Comparison of ENCODE assay signal across 8 cellular contexts in the genomic region with DNA sequence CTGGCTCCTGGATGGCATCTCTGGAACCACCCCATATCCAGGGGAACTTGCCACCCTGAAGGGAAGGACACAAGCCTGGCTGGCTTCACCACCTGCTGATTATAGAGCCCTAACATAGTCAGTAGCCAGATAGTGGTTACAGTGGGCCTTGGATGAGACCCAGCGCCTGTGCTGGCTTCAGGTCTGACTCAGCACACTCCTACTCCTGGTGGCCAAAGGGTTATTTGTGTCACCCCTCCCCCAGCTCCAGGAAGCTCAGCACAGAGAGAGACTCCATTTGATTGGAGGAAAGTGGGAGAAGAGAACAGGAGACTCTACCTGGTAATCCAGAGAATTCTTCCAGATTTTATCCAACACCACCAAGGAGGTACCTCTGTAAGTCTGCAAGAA. TPM values are rescaled to one million over a fixed set of nuclear protein-coding genes. Genes with fewer than 3 reads are reported as not detected.
DNase-seq lines count a peak whose midpoint lies in the region; ATAC-seq and TF ChIP-seq lines count a peak whose summit lies in the region.

No MANE protein-coding gene starts in this region.

- no peaks in the 10 kb centered on the region for H3K9me3 ChIP-seq in mammary epithelial cell (replicated peaks; ENCODE audit: insufficient read depth, low read length)
- H3K9me3 ChIP-seq in skeletal muscle tissue (ENCODE audit: control insufficient read depth in 3 of 3, low read length in 3 of 3): no peaks in the 10 kb centered on the region
- no peaks in the 10 kb centered on the region for H3K9me3 ChIP-seq in naive thymus-derived CD4-positive, alpha-beta T cell (ENCODE audit: control insufficient read depth in 2 of 3, low read length in 3 of 3)

- no peaks in the 10 kb centered on the region for H3K27me3 ChIP-seq in mammary epithelial cell (ENCODE audit: insufficient read depth, low read length)
- H3K27me3 ChIP-seq in skeletal muscle tissue (ENCODE audit: control insufficient read depth in 3 of 3, insufficient read depth in 3 of 3, low read length in 3 of 3): no peaks in the 10 kb centered on the region
- H3K27me3 ChIP-seq in naive thymus-derived CD4-positive, alpha-beta T cell (ENCODE audit: control insufficient read depth in 2 of 2, insufficient read depth in 2 of 2, low read length in 2 of 2): no peaks in the 10 kb centered on the region

- H3K36me3 ChIP-seq in mammary epithelial cell (ENCODE audit: insufficient read depth, low read length) (peaks cover 7% of the 10 kb centered on the region), skeletal muscle tissue (ENCODE audit: control insufficient read depth in 3 of 3, insufficient read depth in 3 of 3, low read length in 3 of 3) (no peaks in the 10 kb centered on the region)
- no peaks in the 10 kb centered on the region for H3K36me3 ChIP-seq in naive thymus-derived CD4-positive, alpha-beta T cell (ENCODE audit: control insufficient read depth in 2 of 3, insufficient read depth in 3 of 3, low read length in 3 of 3)

- H3K4me3 ChIP-seq in mammary epithelial cell (replicated peaks in 1 of 3; ENCODE audit: insufficient read depth in 1 of 3, low read depth in 2 of 3, low read length in 3 of 3) (no peak overlapping the region), skeletal muscle tissue (ENCODE audit: low read length in 3 of 3) (no peak overlapping the region)
- H3K4me3 ChIP-seq in naive thymus-derived CD4-positive, alpha-beta T cell (ENCODE audit: low read length): no peak overlapping the region

- no peak overlapping the region for H3K4me3 Mint-ChIP-seq in activated naive CD8-positive, alpha-beta T cell treated with anti-CD3 and anti-CD28 coated beads, Interleukin-2, amount 50 U/mL, for 24 hours
- H3K4me3 Mint-ChIP-seq in activated naive CD8-positive, alpha-beta T cell treated with anti-CD3 and anti-CD28 coated beads for 36 hours: no peak overlapping the region
- peak overlapping the region in 1 of 10 donors; percentile 1 for H3K4me3 Mint-ChIP-seq in naive thymus-derived CD4-positive, alpha-beta T cell

- no peak for DNase-seq in activated naive CD8-positive, alpha-beta T cell treated with anti-CD3 and anti-CD28 coated beads, Interleukin-2, amount 50 U/mL, for 24 hours
- DNase-seq in activated naive CD8-positive, alpha-beta T cell treated with anti-CD3 and anti-CD28 coated beads for 36 hours: no peak
- peak; percentile 25 for DNase-seq in mammary epithelial cell
- no peak for DNase-seq in NCI-H187 treated with DMSO at 0.1 percent for 48 hours (lab: John Stamatoyannopoulos, UW)
- no peak for DNase-seq in NCI-H128 (lab: John Stamatoyannopoulos, UW; ENCODE audit: unreplicated experiment)
- DNase-seq in naive thymus-derived CD4-positive, alpha-beta T cell: no peak

- H3K27ac ChIP-seq in mammary epithelial cell (ENCODE audit: insufficient read depth, low read depth, low read length) (no peak overlapping the region), skeletal muscle tissue (ENCODE audit: low read depth, low read length) (peak overlapping the region; percentile 57)
- H3K27ac ChIP-seq in naive thymus-derived CD4-positive, alpha-beta T cell (ENCODE audit: low read depth, low read length): no peak overlapping the region

- in situ Hi-C loops in mammary epithelial cell (cut with MboI; ENCODE audit: low sequenced_read_pairs in 2 of 2): no loop called here

- peaks cover 99% of the 10 kb centered on the region for H3K79me2 ChIP-seq in mammary epithelial cell (ENCODE audit: insufficient read depth, low read length)

- H3K4me1 ChIP-seq in mammary epithelial cell (ENCODE audit: insufficient read depth, low read length) (peaks cover 10% of the 10 kb centered on the region), skeletal muscle tissue (ENCODE audit: control insufficient read depth in 3 of 3, insufficient read depth in 3 of 3, low read length in 3 of 3) (peaks cover 26 to 44% (median 38%) of the 10 kb centered on the region in 3 donors)
- H3K4me1 ChIP-seq in naive thymus-derived CD4-positive, alpha-beta T cell (ENCODE audit: control insufficient read depth in 2 of 2, insufficient read depth in 2 of 2, low read length in 2 of 2): no peaks in the 10 kb centered on the region

- BruUV-seq in mammary epithelial cell (replicated peaks; lab: Mats Ljungman, UMichigan): no TSS peak

- H3K27me3 Mint-ChIP-seq in activated naive CD8-positive, alpha-beta T cell treated with anti-CD3 and anti-CD28 coated beads, Interleukin-2, amount 50 U/mL, for 24 hours: no peaks in the 10 kb centered on the region
- no peaks in the 10 kb centered on the region for H3K27me3 Mint-ChIP-seq in activated naive CD8-positive, alpha-beta T cell treated with anti-CD3 and anti-CD28 coated beads for 36 hours
- no peaks in the 10 kb centered on the region for H3K27me3 Mint-ChIP-seq in naive thymus-derived CD4-positive, alpha-beta T cell

- H3K9ac ChIP-seq in mammary epithelial cell (ENCODE audit: insufficient read depth, low read length): no peak overlapping the region
- peak overlapping the region in 1 of 3 donors; percentile 61 for H3K9ac ChIP-seq in skeletal muscle tissue (ENCODE audit: low read depth in 1 of 3, low read length in 3 of 3)

- peaks cover 42% of the 10 kb centered on the region for H3K36me3 Mint-ChIP-seq in activated naive CD8-positive, alpha-beta T cell treated with anti-CD3 and anti-CD28 coated beads, Interleukin-2, amount 50 U/mL, for 24 hours (ENCODE audit: low read depth)
- H3K36me3 Mint-ChIP-seq in activated naive CD8-positive, alpha-beta T cell treated with anti-CD3 and anti-CD28 coated beads for 36 hours: peaks cover 53% of the 10 kb centered on the region
- H3K36me3 Mint-ChIP-seq in naive thymus-derived CD4-positive, alpha-beta T cell: peaks cover 31 to 58% (median 49%) of the 10 kb centered on the region in 5 donors

- no peak overlapping the region for H3K27ac Mint-ChIP-seq in activated naive CD8-positive, alpha-beta T cell treated with anti-CD3 and anti-CD28 coated beads, Interleukin-2, amount 50 U/mL, for 24 hours
- H3K27ac Mint-ChIP-seq in activated naive CD8-positive, alpha-beta T cell treated with anti-CD3 and anti-CD28 coated beads for 36 hours: no peak overlapping the region
- no peak overlapping the region for H3K27ac Mint-ChIP-seq in naive thymus-derived CD4-positive, alpha-beta T cell

- WGBS in mammary epithelial cell (ENCODE audit: low coverage, missing lambda C conversion rate): no CpG with 5 or more reads among the region's 1 CpG

- no peaks in the 10 kb centered on the region for H4K20me1 ChIP-seq in mammary epithelial cell (ENCODE audit: insufficient read depth, low read length)

- intact Hi-C loops in mammary epithelial cell (cut with micrococcal nuclease): no loop called here
- intact Hi-C loops in naive thymus-derived CD4-positive, alpha-beta T cell (cut with micrococcal nuclease): no loop called here

- peaks cover 24% of the 10 kb centered on the region for H3K9me3 Mint-ChIP-seq in activated naive CD8-positive, alpha-beta T cell treated with anti-CD3 and anti-CD28 coated beads, Interleukin-2, amount 50 U/mL, for 24 hours
- H3K9me3 Mint-ChIP-seq in activated naive CD8-positive, alpha-beta T cell treated with anti-CD3 and anti-CD28 coated beads for 36 hours: peaks cover 31% of the 10 kb centered on the region
- peaks cover 4 to 46% (median 26%) of the 10 kb centered on the region in 11 donors for H3K9me3 Mint-ChIP-seq in naive thymus-derived CD4-positive, alpha-beta T cell

- peaks cover 26% of the 10 kb centered on the region for H3K4me1 Mint-ChIP-seq in activated naive CD8-positive, alpha-beta T cell treated with anti-CD3 and anti-CD28 coated beads, Interleukin-2, amount 50 U/mL, for 24 hours
- peaks cover 21% of the 10 kb centered on the region for H3K4me1 Mint-ChIP-seq in activated naive CD8-positive, alpha-beta T cell treated with anti-CD3 and anti-CD28 coated beads for 36 hours
- H3K4me1 Mint-ChIP-seq in naive thymus-derived CD4-positive, alpha-beta T cell: peaks cover 9 to 47% (median 28%) of the 10 kb centered on the region in 7 donors

- peak overlapping the region; percentile 26 for H3K4me2 ChIP-seq in mammary epithelial cell (ENCODE audit: insufficient read depth, low read depth, low read length)

- CTCF ChIA-PET in mammary epithelial cell (lab: Charles Lee; ENCODE audit: low non-redundant PET): no interaction called here
- CTCF ChIA-PET in naive thymus-derived CD4-positive, alpha-beta T cell (lab: Charles Lee): no interaction called here

- no peak overlapping the region for H2AFZ ChIP-seq in mammary epithelial cell (ENCODE audit: low read depth, low read length)

- dilution Hi-C loops in mammary epithelial cell (cut with HindIII; ENCODE audit: low sequenced_read_pairs): no loop called here

- ATAC-seq in activated naive CD8-positive, alpha-beta T cell treated with anti-CD3 and anti-CD28 coated beads, Interleukin-2, amount 50 U/mL, for 24 hours: peak; percentile 73
- peak; percentile 77 for ATAC-seq in HG03095 (IDR thresholded peaks at IDR 0.05; ENCODE audit: unreplicated experiment)
- no peak for ATAC-seq in naive thymus-derived CD4-positive, alpha-beta T cell

- TF ChIP-seq CTCF in mammary epithelial cell (conservative IDR thresholded peaks at IDR 0.05 in 1 of 2, IDR thresholded peaks at IDR 0.05 in 1 of 2; ENCODE audit: extremely low read depth in 1 of 2, insufficient read depth in 1 of 2, low read depth in 1 of 2, low read length in 2 of 2): no peak

- POLR2A ChIA-PET in naive thymus-derived CD4-positive, alpha-beta T cell (lab: Charles Lee): no interaction called here

RNA-seq across cellular contexts. Expression of gene SNX14, which starts 12.8 kb away (rescaled TPM):
- total RNA-seq in activated naive CD8-positive, alpha-beta T cell treated with anti-CD3 and anti-CD28 coated beads for 36 hours: 10 to 100 TPM; 50.0 to 52.8 TPM
- total RNA-seq in mammary epithelial cell (10 to 100 TPM; 76.8 to 87.6 TPM), skeletal muscle tissue (117 TPM)
- polyA plus RNA-seq in mammary epithelial cell: 53.4 TPM
- 57.1 TPM for polyA minus RNA-seq in mammary epithelial cell
- 10 to 100 TPM; 37.3 to 71.8 (median 53.3) TPM for total RNA-seq in naive thymus-derived CD4-positive, alpha-beta T cell
- 10 to 100 TPM; 30.1 to 45.7 TPM for polyA plus RNA-seq in naive thymus-derived CD4-positive, alpha-beta T cell
